Comparison of ENCODE assay signal across 15 cellular contexts in the genomic region with DNA sequence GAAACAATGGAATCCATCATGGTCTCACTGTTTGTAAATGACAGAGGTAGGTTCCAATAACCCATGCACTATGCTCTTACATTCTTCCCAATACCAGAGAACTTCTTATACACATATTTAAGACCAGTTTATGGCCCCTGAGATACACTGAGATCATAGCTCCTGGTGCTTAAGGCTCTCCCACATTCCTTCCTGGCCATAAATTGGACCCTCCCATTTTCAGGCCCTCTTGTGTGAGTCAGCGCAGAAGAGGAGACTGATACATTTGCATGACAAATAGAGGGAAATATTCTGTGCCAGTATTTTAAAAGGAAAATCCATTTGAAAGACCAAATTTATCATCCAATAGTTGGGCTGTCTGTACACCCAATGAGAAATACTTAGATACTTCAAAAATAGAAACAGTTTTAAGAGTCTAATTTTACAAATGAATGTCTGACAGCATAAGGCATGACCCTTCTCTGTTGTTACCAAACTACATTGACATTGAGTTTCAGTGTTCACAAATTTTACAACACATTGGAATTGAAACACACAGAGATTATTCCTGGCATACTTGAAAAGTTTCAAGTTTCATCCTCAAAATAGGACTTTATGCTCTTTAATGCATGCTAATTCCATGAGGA. TPM values are rescaled to one million over a fixed set of nuclear protein-coding genes. Genes with fewer than 3 reads are reported as not detected.
A peak's percentile ranks its signal among the peaks of the same experiment; 100 is the strongest.
DNase-seq lines count a peak whose midpoint lies in the region; ATAC-seq and TF ChIP-seq lines count a peak whose summit lies in the region.
"Had no signal": no experiment of that assay in that cellular context is flagged by ENCODE, and none has a peak within 500 bp of the region (broad histone marks: within the 10 kb centered on the region; RNA-seq: fewer than 3 reads in every experiment).

No MANE protein-coding gene starts in this region.

- H3K4me1 ChIP-seq in mucosa of rectum (ENCODE audit: control insufficient read depth in 2 of 2, insufficient read depth in 2 of 2, low read length in 2 of 2): peaks cover 7 to 20% of the 10 kb centered on the region in 2 donors
- H3K4me1 ChIP-seq: left ventricle myocardium inferior had no signal

- H3K27ac ChIP-seq in mucosa of rectum (ENCODE audit: low read depth in 2 of 2, low read length in 2 of 2): peak overlapping the region; percentile 53 to 84
- H3K27ac ChIP-seq: left ventricle myocardium inferior, suprapubic skin, WERI-Rb-1 had no signal

- no peak overlapping the region for H3K4me3 ChIP-seq in choroid plexus epithelial cell (ENCODE audit: low read depth, low read length)
- H3K4me3 ChIP-seq in mucosa of rectum (ENCODE audit: low read length in 2 of 2): no peak overlapping the region
- H3K4me3 ChIP-seq: left ventricle myocardium inferior, suprapubic skin had no signal

- no peak overlapping the region for H3K9ac ChIP-seq in mucosa of rectum (ENCODE audit: low read depth in 1 of 2, low read length in 2 of 2)

- no peaks in the 10 kb centered on the region for H3K27me3 ChIP-seq in mucosa of rectum (ENCODE audit: control insufficient read depth in 2 of 2, insufficient read depth in 2 of 2, low read length in 2 of 2)
- H3K27me3 ChIP-seq: suprapubic skin had no signal

- no peak for ATAC-seq in HG02973 (IDR thresholded peaks at IDR 0.05; ENCODE audit: unreplicated experiment)
- no peak for ATAC-seq in HG03354 (IDR thresholded peaks at IDR 0.05; ENCODE audit: poor library complexity, severe bottlenecking, unreplicated experiment)
- ATAC-seq in HG02763 (IDR thresholded peaks at IDR 0.05; ENCODE audit: unreplicated experiment): no peak

- DNase-seq in AG20443 (ENCODE audit: low spot score) (peak; percentile 43), LHCN-M2 (ENCODE audit: low read depth) (peak; percentile 62), choroid plexus epithelial cell (ENCODE audit: low read depth) (peak; percentile 35), COLO829 (ENCODE audit: low spot score) (no peak)
- DNase-seq: GF-D8, Kasumi-1, left ventricle myocardium inferior, Right ventricle myocardium superior, WERI-Rb-1 had no signal

- peaks cover 11 to 19% of the 10 kb centered on the region in 2 donors for H3K36me3 ChIP-seq in mucosa of rectum (ENCODE audit: control insufficient read depth in 2 of 2, insufficient read depth in 2 of 2, low read length in 2 of 2)
- H3K36me3 ChIP-seq: left ventricle myocardium inferior, suprapubic skin had no signal

- no peak for TF ChIP-seq CTCF in choroid plexus epithelial cell (conservative IDR thresholded peaks at IDR 0.05; ENCODE audit: low read depth, low read length)

- H3K9me3 ChIP-seq in mucosa of rectum (ENCODE audit: control insufficient read depth in 2 of 2, low read length in 2 of 2): no peaks in the 10 kb centered on the region
- H3K9me3 ChIP-seq: left ventricle myocardium inferior, suprapubic skin had no signal

RNA-seq across cellular contexts. Expression of a gene that starts 35.3 kb away (rescaled TPM):
- 0.80 and 0.90 TPM in 2 replicates for total RNA-seq in LHCN-M2 (2014; rRNA removed)
- 0.47 TPM for polyA plus RNA-seq in LHCN-M2 (2012)
- total RNA-seq: B cell had no signal
